Comparison of ENCODE assay signal across 2 cellular contexts in genomic region chr4:163111588-163111987, GRCh38.
TF ChIP-seq lines count a peak whose summit lies in the region.

No MANE protein-coding gene starts in this region.

TF ChIP-seq in IMR-90, 13 proteins besides CTCF, POLR2A, EP300 and RAD21 (continued from another document):
- TF ChIP-seq ELK1 (IDR thresholded peaks at IDR 0.05; ENCODE audit: borderline replicate concordance, low read depth, low read length) = no peak

TF ChIP-seq in HepG2, 621 proteins besides CTCF, POLR2A, EP300 and RAD21 (continued from another document):
- TF ChIP-seq YEATS2 (CRISPR knock-in tag; IDR thresholded peaks at IDR 0.05; ENCODE audit: borderline replicate concordance) (no peak), SUZ12 (IDR thresholded peaks at IDR 0.05; ENCODE audit: low read depth, low read length) (no peak), RELA (CRISPR knock-in tag; IDR thresholded peaks at IDR 0.05) (no peak), ZBTB14 (CRISPR knock-in tag; IDR thresholded peaks at IDR 0.05) (no peak), SP1 (IDR thresholded peaks at IDR 0.05) (no peak), SP1 (CRISPR knock-in tag; IDR thresholded peaks at IDR 0.05) (no peak), AHR (CRISPR knock-in tag; IDR thresholded peaks at IDR 0.05) (no peak), ZSCAN29 (CRISPR knock-in tag; conservative IDR thresholded peaks at IDR 0.05) (no peak), AGO2 (optimal IDR thresholded peaks at IDR 0.05; ENCODE audit: low read depth, low read length) (no peak), ZFP82 (CRISPR knock-in tag; IDR thresholded peaks at IDR 0.05; ENCODE audit: borderline replicate concordance) (no peak), ZNF567 (CRISPR knock-in tag; IDR thresholded peaks at IDR 0.05; ENCODE audit: borderline replicate concordance) (no peak), ZFP36L2 (CRISPR knock-in tag; IDR thresholded peaks at IDR 0.05) (no peak), ZBTB44 (CRISPR knock-in tag; IDR thresholded peaks at IDR 0.05) (no peak), ZC3H13 (CRISPR knock-in tag; IDR thresholded peaks at IDR 0.05) (no peak), SETDB1 (CRISPR knock-in tag; IDR thresholded peaks at IDR 0.05; ENCODE audit: borderline replicate concordance) (no peak)
